ENCODE assay signal across 8 cellular contexts in genomic region chr11:130390071-130390758, GRCh38. TPM values are rescaled to one million over a fixed set of nuclear protein-coding genes. Genes with fewer than 3 reads are reported as not detected.
DNase-seq lines count a peak whose midpoint lies in the region; ATAC-seq, FAIRE-seq and TF ChIP-seq lines count a peak whose summit lies in the region.

No MANE protein-coding gene starts in this region.

- H3K4me3 Mint-ChIP-seq in nephron, result no peak overlapping the region
- peak overlapping the region in 1 of 3 donors; percentile 81 for H3K4me3 Mint-ChIP-seq in T-cell

- H3K27ac Mint-ChIP-seq in nephron (peak overlapping the region in 2 of 3 experiments; percentile 15 to 37), T-cell (no peak overlapping the region)

- peak; percentile 74 for DNase-seq in EH (ENCODE audit: low read depth)
- peak; percentile 23 for DNase-seq in NCI-H460 (ENCODE audit: extremely low read depth, low read depth)
- no peak for DNase-seq in T-cell
- DNase-seq in stimulated activated naive CD8-positive, alpha-beta T cell treated with anti-CD3 and anti-CD28 coated beads, Interleukin-15, Interleukin-2, amounts not matched to agents 100 U/mL and 50 U/mL, for 24 hours, result no peak

- POLR2A ChIA-PET in T-cell (lab: Charles Lee), result no interaction called here

- H3K4me1 Mint-ChIP-seq in nephron, result peaks cover 38% of the 10 kb centered on the region
- H3K4me1 Mint-ChIP-seq in T-cell, result peaks cover 21 to 33% (median 25%) of the 10 kb centered on the region in 3 donors

- CTCF ChIA-PET in T-cell (lab: Charles Lee), result interaction anchor here (0.5 to 0.7 kb wide), 3 partner anchors 54 to 506 kb away, joined by 3 to 6 read pairs (median 4); no protein-coding TSS in a partner anchor

- H3K9me3 Mint-ChIP-seq in nephron (no peaks in the 10 kb centered on the region), T-cell (no peaks in the 10 kb centered on the region)

- ATAC-seq in GM21576 (IDR thresholded peaks at IDR 0.05; ENCODE audit: unreplicated experiment) (no peak), HG03139 (IDR thresholded peaks at IDR 0.05; ENCODE audit: unreplicated experiment) (no peak), T-cell (replicated peaks in 1 of 4) (no peak)
- no peak for ATAC-seq in stimulated activated naive CD8-positive, alpha-beta T cell treated with anti-CD3 and anti-CD28 coated beads, Interleukin-15, Interleukin-2, amounts not matched to agents 100 U/mL and 50 U/mL, for 24 hours

- no peaks in the 10 kb centered on the region for H3K36me3 Mint-ChIP-seq in nephron (ENCODE audit: low read depth)
- no peaks in the 10 kb centered on the region for H3K36me3 Mint-ChIP-seq in T-cell

- H3K27me3 Mint-ChIP-seq in nephron (ENCODE audit: low read depth) (peaks cover 30% of the 10 kb centered on the region), T-cell (no peaks in the 10 kb centered on the region)

- peak; percentile 64 for FAIRE-seq in endometrium (lab: Jason Lieb, UNC)

- peak; percentile 39 to 52 (median 48) for TF ChIP-seq CTCF in nephron (IDR thresholded peaks at IDR 0.05; ENCODE audit: unreplicated experiment in 3 of 3)

RNA-seq across cellular contexts. Expression of gene ADAMTS8, which starts 38.2 kb away (rescaled TPM):
- total RNA-seq in NCI-H460 (2014; rRNA removed; shearing (Covaris generic)), result 0.02 and 0.29 TPM in 2 replicates
- not detected in 2 replicates for polyA plus RNA-seq in NCI-H460 (2014; cell fraction: nucleus; rRNA removed)
- under 1 TPM in 3 of 5 donors, not detected in 2; 0.06 to 0.12 (median 0.07) TPM for total RNA-seq in T-cell

RNA-seq across cellular contexts. Expression of gene ADAMTS15, which starts 58.2 kb away (rescaled TPM):
- 0.05 and 0.06 TPM in 2 replicates for total RNA-seq in NCI-H460 (2014; rRNA removed; shearing (Covaris generic))
- 0.07 TPM in 1 of 2 replicates, not detected in the other for polyA plus RNA-seq in NCI-H460 (2014; cell fraction: nucleus; rRNA removed)
- under 1 TPM in 3 of 5 donors, not detected in 2; 0.03 to 0.07 (median 0.06) TPM for total RNA-seq in T-cell

Comparison
In these comparisons a context has a peak if more than half of its experiments do, and no peak if none do; other contexts are left out.
1. DNase-seq: peak in EH (single experiment) and NCI-H460 (single experiment); none in T-cell (0 of 34) and stimulated activated naive CD8-positive, alpha-beta T cell treated with anti-CD3 and anti-CD28 coated beads, Interleukin-15, Interleukin-2, amounts not matched to agents 100 U/mL and 50 U/mL, for 24 hours (single experiment).
2. H3K27ac Mint-ChIP-seq: peak in nephron (2 of 3); none in T-cell (0 of 2).